ENCODE assay signal across 7 cellular contexts in the genomic region with DNA sequence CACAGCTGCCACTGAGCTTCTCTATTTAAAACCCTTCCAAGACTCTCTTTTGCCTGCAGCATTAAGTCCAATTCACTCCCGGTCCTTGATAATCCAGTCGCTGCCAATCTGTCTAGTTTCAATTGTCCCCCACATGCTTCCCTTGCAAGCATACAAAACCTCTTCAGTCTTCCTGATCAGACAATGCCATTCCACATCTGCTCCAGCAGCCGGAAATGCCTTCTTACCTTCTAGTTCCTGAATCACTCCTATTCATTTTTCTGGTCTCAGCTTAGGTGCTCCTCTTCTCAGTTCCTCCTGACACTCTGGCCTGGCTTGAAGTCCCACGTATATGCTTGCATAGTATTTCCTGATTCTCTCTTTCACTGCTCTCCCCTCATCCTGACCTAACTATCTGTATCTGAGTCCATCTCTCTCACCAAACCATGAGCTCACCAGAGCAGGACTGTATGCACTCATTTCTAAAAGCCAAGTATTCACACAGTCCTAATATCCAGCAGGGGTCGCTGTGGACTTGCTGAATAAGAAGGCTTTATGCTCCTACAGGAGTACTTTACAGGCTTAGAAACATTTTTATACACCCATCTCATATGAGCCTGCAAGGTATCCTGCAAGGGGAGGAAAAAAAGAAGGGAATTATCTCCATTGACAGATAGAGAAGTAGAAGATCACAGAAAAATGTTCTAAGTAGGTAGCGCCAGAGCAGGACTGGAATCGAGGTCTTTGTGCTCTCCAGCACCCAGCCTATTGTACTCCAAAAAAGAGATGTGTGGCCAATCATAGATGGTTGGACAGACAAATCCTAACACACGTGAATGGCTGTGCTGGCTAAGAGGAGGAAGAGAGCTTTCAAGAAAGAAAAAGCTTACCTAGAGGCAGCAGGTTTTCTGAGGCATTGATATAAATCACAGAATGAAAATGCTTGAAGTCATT. TPM values are rescaled to one million over a fixed set of nuclear protein-coding genes. Genes with fewer than 3 reads are reported as not detected.
A peak's percentile ranks its signal among the peaks of the same experiment; 100 is the strongest.
DNase-seq lines count a peak whose midpoint lies in the region; TF ChIP-seq lines count a peak whose summit lies in the region.

No MANE protein-coding gene starts in this region.

- H2BK120ac ChIP-seq in mesenchymal stem cell (ENCODE audit: low read depth, low read length) = no peak overlapping the region

- peak; percentile 66 for DNase-seq in GM13977 (ENCODE audit: low spot score)
- peak; percentile 49 to 75 for DNase-seq in HL-60 (ENCODE audit: low read depth in 1 of 2, low spot score in 1 of 2)
- DNase-seq in NCI-H774 (lab: John Stamatoyannopoulos, UW) = peak; percentile 80
- DNase-seq in activated CD4-positive, alpha-beta memory T cell treated with anti-CD3 and anti-CD28 coated beads, Interleukin-2, amount 10 ng/mL, durations not matched to agents 7 days and 5 days = peak; percentile 76
- DNase-seq in effector memory CD4-positive, alpha-beta T cell = peak; percentile 16 to 56 (median 23)
- peak; percentile 92 for DNase-seq in mesenchymal stem cell
- DNase-seq in stimulated activated CD8-positive, alpha-beta memory T cell treated with anti-CD3 and anti-CD28 coated beads, Interleukin-4, amount 100 ng/mL, for 1 hour (ENCODE audit: low read depth in 2 of 2, low spot score in 1 of 2) = peak; percentile 32 to 41

- H3K27me3 ChIP-seq in HL-60 (ENCODE audit: insufficient read depth, poor library complexity, severe bottlenecking) (no peaks in the 10 kb centered on the region), mesenchymal stem cell (ENCODE audit: control insufficient read depth in 1 of 2, insufficient read depth in 1 of 2, low read length in 2 of 2) (no peaks in the 10 kb centered on the region)
- H3K27me3 ChIP-seq in effector memory CD4-positive, alpha-beta T cell (replicated peaks; ENCODE audit: control insufficient read depth, insufficient read depth, low read length, poor library complexity, severe bottlenecking) = no peaks in the 10 kb centered on the region

- H2BK15ac ChIP-seq in mesenchymal stem cell (ENCODE audit: low read depth, poor library complexity, severe bottlenecking) = no peak overlapping the region

- no peak overlapping the region for H4K8ac ChIP-seq in mesenchymal stem cell (ENCODE audit: low read length)

- H3K9ac ChIP-seq in mesenchymal stem cell (ENCODE audit: low read length) = peak overlapping the region; percentile 7

- CTCF ChIA-PET in activated CD4-positive, alpha-beta memory T cell treated with anti-CD3 and anti-CD28 coated beads, Interleukin-2, amount 10 ng/mL, durations not matched to agents 7 days and 5 days (lab: Charles Lee) = interaction anchor here (0.6 to 5.5 kb wide), 24 partner anchors 8 to 526 kb away, joined by 3 to 58 read pairs (median 4); a partner anchor contains a TSS

- no peak overlapping the region for H2AFZ ChIP-seq in mesenchymal stem cell (ENCODE audit: low read depth, low read length)

- H3K4me1 Mint-ChIP-seq in activated CD4-positive, alpha-beta memory T cell treated with anti-CD3 and anti-CD28 coated beads, Interleukin-2, amount 10 ng/mL, durations not matched to agents 7 days and 5 days = peaks cover 53% of the 10 kb centered on the region

- H2BK5ac ChIP-seq in mesenchymal stem cell (ENCODE audit: low read depth, low read length, poor library complexity, severe bottlenecking) = no peak overlapping the region

- H2BK12ac ChIP-seq in mesenchymal stem cell (ENCODE audit: low read length in 2 of 2) = no peak overlapping the region

- no peaks in the 10 kb centered on the region for H3K79me1 ChIP-seq in mesenchymal stem cell (replicated peaks; ENCODE audit: low read length, poor library complexity, severe bottlenecking)

- no peak overlapping the region for H3K27ac Mint-ChIP-seq in activated CD4-positive, alpha-beta memory T cell treated with anti-CD3 and anti-CD28 coated beads, Interleukin-2, amount 10 ng/mL, durations not matched to agents 7 days and 5 days

- POLR2A ChIA-PET in activated CD4-positive, alpha-beta memory T cell treated with anti-CD3 and anti-CD28 coated beads, Interleukin-2, amount 10 ng/mL, durations not matched to agents 7 days and 5 days (lab: Charles Lee) = interaction anchor here (1.0 to 1.4 kb wide), 3 partner anchors 19 to 319 kb away, joined by 3 to 6 read pairs (median 4); a partner anchor contains a TSS

- no peak overlapping the region for H3K4me2 ChIP-seq in mesenchymal stem cell (ENCODE audit: low read length, poor library complexity, severe bottlenecking)

- in situ Hi-C loops in GM13977 (cut with MboI; ENCODE audit: low pct_unique_long_range_greater_than_20kb, low sequenced_read_pairs, unreplicated experiment) = loop anchor here (25.0 kb wide), 1 partner anchor 283 kb away; no protein-coding TSS in a partner anchor

- no peak overlapping the region for H3K14ac ChIP-seq in mesenchymal stem cell (ENCODE audit: low read length in 2 of 2)

- 67% methylated on average over 8 of the region's 8 CpGs for WGBS in mesenchymal stem cell

- H3K4me3 Mint-ChIP-seq in activated CD4-positive, alpha-beta memory T cell treated with anti-CD3 and anti-CD28 coated beads, Interleukin-2, amount 10 ng/mL, durations not matched to agents 7 days and 5 days = no peak overlapping the region

- peaks cover 24% of the 10 kb centered on the region for H3K36me3 ChIP-seq in effector memory CD4-positive, alpha-beta T cell (ENCODE audit: control insufficient read depth, insufficient read depth, low read length)
- peaks cover 0 to 14% of the 10 kb centered on the region in 2 experiments for H3K36me3 ChIP-seq in mesenchymal stem cell (ENCODE audit: control insufficient read depth in 1 of 2, insufficient read depth in 2 of 2, low read depth in 1 of 2, low read length in 2 of 2)

- H3K36me3 Mint-ChIP-seq in activated CD4-positive, alpha-beta memory T cell treated with anti-CD3 and anti-CD28 coated beads, Interleukin-2, amount 10 ng/mL, durations not matched to agents 7 days and 5 days (ENCODE audit: low read depth) = peaks cover 9% of the 10 kb centered on the region

- no peaks in the 10 kb centered on the region for H3K9me3 Mint-ChIP-seq in activated CD4-positive, alpha-beta memory T cell treated with anti-CD3 and anti-CD28 coated beads, Interleukin-2, amount 10 ng/mL, durations not matched to agents 7 days and 5 days

- H3K18ac ChIP-seq in mesenchymal stem cell (ENCODE audit: low read depth in 1 of 2, low read length in 2 of 2) = no peak overlapping the region

- H4K91ac ChIP-seq in mesenchymal stem cell (ENCODE audit: low read length) = no peak overlapping the region

- peak; percentile 88 for TF ChIP-seq CTCF in GM13977 (IDR thresholded peaks at IDR 0.05; ENCODE audit: extremely low read depth, insufficient read depth, missing control alignments)
- peak; percentile 89 for TF ChIP-seq CTCF in HL-60 (IDR thresholded peaks at IDR 0.05; ENCODE audit: insufficient read depth, low read length)

- H2AK5ac ChIP-seq in mesenchymal stem cell (ENCODE audit: low read length, severe bottlenecking) = no peak overlapping the region

- no peak overlapping the region for H3K23ac ChIP-seq in mesenchymal stem cell (ENCODE audit: low read length in 2 of 2)

- no peak overlapping the region for H3K4me3 ChIP-seq in HL-60 (replicated peaks; ENCODE audit: insufficient read depth, low read length)
- H3K4me3 ChIP-seq in effector memory CD4-positive, alpha-beta T cell (ENCODE audit: insufficient read depth, low read depth, low read length, poor library complexity, severe bottlenecking) = no peak overlapping the region
- no peak overlapping the region for H3K4me3 ChIP-seq in mesenchymal stem cell (ENCODE audit: insufficient read depth in 1 of 2, low read depth in 1 of 2, low read length in 2 of 2)

- H3K9me3 ChIP-seq in effector memory CD4-positive, alpha-beta T cell (ENCODE audit: control insufficient read depth, low read length) = no peaks in the 10 kb centered on the region
- no peaks in the 10 kb centered on the region for H3K9me3 ChIP-seq in mesenchymal stem cell (ENCODE audit: control insufficient read depth, low read length)

- H3K4me1 ChIP-seq in effector memory CD4-positive, alpha-beta T cell (ENCODE audit: control insufficient read depth, insufficient read depth, low read length, poor library complexity, severe bottlenecking) = no peaks in the 10 kb centered on the region
- peaks cover 3% of the 10 kb centered on the region for H3K4me1 ChIP-seq in mesenchymal stem cell (ENCODE audit: control insufficient read depth, insufficient read depth, low read depth, low read length)

- no peaks in the 10 kb centered on the region for H3K27me3 Mint-ChIP-seq in activated CD4-positive, alpha-beta memory T cell treated with anti-CD3 and anti-CD28 coated beads, Interleukin-2, amount 10 ng/mL, durations not matched to agents 7 days and 5 days

- H3K27ac ChIP-seq in HL-60 (replicated peaks) (no peak overlapping the region), mesenchymal stem cell (ENCODE audit: low read length, poor library complexity, severe bottlenecking) (no peak overlapping the region)
- no peak overlapping the region for H3K27ac ChIP-seq in effector memory CD4-positive, alpha-beta T cell (ENCODE audit: insufficient read depth, low read length, poor library complexity, severe bottlenecking)

- H3K4ac ChIP-seq in mesenchymal stem cell (ENCODE audit: low read depth in 1 of 2, low read length in 2 of 2) = no peak overlapping the region

RNA-seq across cellular contexts. Expression of a gene that starts 19.2 kb away (rescaled TPM):
- 10 to 100 TPM; 10.3 to 10.9 TPM for total RNA-seq in activated CD4-positive, alpha-beta memory T cell treated with anti-CD3 and anti-CD28 coated beads, Interleukin-2, amount 10 ng/mL, durations not matched to agents 7 days and 5 days
- polyA plus RNA-seq in mesenchymal stem cell (2013, experiment 1 of 2) = 4.7 TPM
- polyA plus RNA-seq in mesenchymal stem cell (2013, experiment 2 of 2) = 4.9 TPM

RNA-seq across cellular contexts. Expression of a gene that starts 19.4 kb away (rescaled TPM):
- total RNA-seq in activated CD4-positive, alpha-beta memory T cell treated with anti-CD3 and anti-CD28 coated beads, Interleukin-2, amount 10 ng/mL, durations not matched to agents 7 days and 5 days = 100 to 1,000 TPM; 194 to 198 TPM
- 106 TPM for polyA plus RNA-seq in mesenchymal stem cell (2013, experiment 1 of 2)
- 105 TPM for polyA plus RNA-seq in mesenchymal stem cell (2013, experiment 2 of 2)

RNA-seq across cellular contexts. Expression of a gene that starts 59.0 kb away (rescaled TPM):
- total RNA-seq in activated CD4-positive, alpha-beta memory T cell treated with anti-CD3 and anti-CD28 coated beads, Interleukin-2, amount 10 ng/mL, durations not matched to agents 7 days and 5 days = 10 to 100 TPM; 11.5 to 12.6 TPM
- 3.6 TPM for polyA plus RNA-seq in mesenchymal stem cell (2013, experiment 1 of 2)
- 3.0 TPM for polyA plus RNA-seq in mesenchymal stem cell (2013, experiment 2 of 2)

Comparison
In these comparisons a context has a peak if more than half of its experiments do, and no peak if none do; other contexts are left out.
1. DNase-seq: peak in every context shown above with its lines; median percentile 92 in mesenchymal stem cell; 80 in NCI-H774; 76 in activated CD4-positive, alpha-beta memory T cell treated with anti-CD3 and anti-CD28 coated beads, Interleukin-2, amount 10 ng/mL, durations not matched to agents 7 days and 5 days; 66 in GM13977; 62 in HL-60; 36 in stimulated activated CD8-positive, alpha-beta memory T cell treated with anti-CD3 and anti-CD28 coated beads, Interleukin-4, amount 100 ng/mL, for 1 hour; 23 in effector memory CD4-positive, alpha-beta T cell.